ENCODE assay signal across 8 cellular contexts in the genomic region with DNA sequence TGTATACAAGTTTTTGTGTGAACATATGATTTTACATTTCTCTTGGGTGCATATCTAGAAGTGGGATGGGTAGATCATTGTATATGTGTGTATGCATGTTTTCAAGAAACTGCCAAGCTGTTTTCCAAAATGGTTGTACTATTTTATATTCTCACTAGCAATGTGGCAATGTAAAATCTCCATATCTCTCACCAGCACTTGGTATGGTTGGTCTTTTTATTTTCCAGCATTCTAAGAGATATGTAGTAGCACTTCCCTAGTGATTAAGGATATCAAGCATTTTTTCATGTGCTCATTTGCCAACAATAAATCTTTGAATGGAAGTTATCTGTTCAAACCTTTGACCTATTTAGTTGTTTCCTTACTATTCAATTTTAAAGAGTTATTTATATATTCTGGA.
"Had no signal": no experiment of that assay in that cellular context is flagged by ENCODE, and none has a peak within 500 bp of the region (broad histone marks: within the 10 kb centered on the region; RNA-seq: fewer than 3 reads in every experiment).

No MANE protein-coding gene starts in this region.

- H3K4me3 ChIP-seq: GM23248, GM23338, HAP-1 had no signal

- DNase-seq: GM23248, GOT3, H7, H9, HCEC 1CT, HFFc6 had no signal

- H3K36me3 ChIP-seq: HAP-1 had no signal

- H3K27ac ChIP-seq: GM23248 had no signal

- H3K9me3 ChIP-seq: HAP-1 had no signal

- H3K4me1 ChIP-seq: HAP-1 had no signal
